ENCODE assay signal across 1 cellular context in genomic region chr18:67456691-67457090, GRCh38.
TF ChIP-seq lines count a peak whose summit lies in the region.

No MANE protein-coding gene starts in this region.

TF ChIP-seq in SK-N-SH treated with all-trans-retinoic acid at 6 μM for 48 hours, 23 proteins besides CTCF, POLR2A, EP300 and RAD21 (continued from another document):
- TF ChIP-seq CSRNP3 (CRISPR knock-in tag; IDR thresholded peaks at IDR 0.05) (no peak), BACH2 (CRISPR knock-in tag; IDR thresholded peaks at IDR 0.05; ENCODE audit: borderline replicate concordance) (no peak)
